In genomic region chr3:124829819-124830554, GRCh38 we compare ENCODE assay signal across 15 cellular contexts. TPM values are rescaled to one million over a fixed set of nuclear protein-coding genes. Genes with fewer than 3 reads are reported as not detected.
DNase-seq lines count a peak whose midpoint lies in the region; ATAC-seq and TF ChIP-seq lines count a peak whose summit lies in the region.
"Had no signal": no experiment of that assay in that cellular context is flagged by ENCODE, and none has a peak within 500 bp of the region (broad histone marks: within the 10 kb centered on the region; RNA-seq: fewer than 3 reads in every experiment).

No MANE protein-coding gene starts in this region.

- ATAC-seq in HG03108 (IDR thresholded peaks at IDR 0.05; ENCODE audit: unreplicated experiment) = no peak
- no peak for ATAC-seq in GM19328 (IDR thresholded peaks at IDR 0.05; ENCODE audit: unreplicated experiment)

- H3K36me3 Mint-ChIP-seq in CD14-positive monocyte = peaks cover 0 to 3% of the 10 kb centered on the region in 2 donors
- H3K36me3 Mint-ChIP-seq: memory B cell had no signal

- DNase-seq in CD14-positive monocyte (ENCODE audit: low spot score) (no peak), SKM-1 (lab: John Stamatoyannopoulos, UW; ENCODE audit: unreplicated experiment) (peak; percentile 75), left ventricle myocardium inferior (no peak), sigmoid colon (peak; percentile 69), iPS-NIHi7 (ENCODE audit: extremely low spot score) (no peak), HuH-7.5 (ENCODE audit: low spot score) (no peak)
- DNase-seq: activated CD4-positive, alpha-beta T cell treated with anti-CD3 and anti-CD28 coated beads, Interleukin-2, amount 50 U/mL, for 1 hour; activated naive CD4-positive, alpha-beta T cell; GDM1; HCEC 1CT; MG63; NCI-H524 treated with DMSO at 0.1 percent for 48 hours had no signal

- H3K27me3 Mint-ChIP-seq in CD14-positive monocyte (ENCODE audit: low read depth in 3 of 3) = peaks cover 6 to 11% (median 9%) of the 10 kb centered on the region in 3 donors

- 69 to 71% methylated on average over 6 of the region's 6 CpGs for WGBS in sigmoid colon, 2 donors

- H3K4me3 Mint-ChIP-seq in CD14-positive monocyte = peak overlapping the region; percentile 56 to 87
- H3K4me3 Mint-ChIP-seq: memory B cell had no signal

- TF ChIP-seq POLR2A in sigmoid colon (IDR thresholded peaks at IDR 0.05) = no peak

- TF ChIP-seq CTCF in CD14-positive monocyte (IDR thresholded peaks at IDR 0.05) (no peak), left ventricle myocardium inferior (IDR thresholded peaks at IDR 0.05; ENCODE audit: borderline replicate concordance) (no peak), sigmoid colon (IDR thresholded peaks at IDR 0.05) (no peak)

- H3K36me3 ChIP-seq in left ventricle myocardium inferior (peaks cover 10% of the 10 kb centered on the region), sigmoid colon (no peaks in the 10 kb centered on the region)

- H3K27me3 ChIP-seq in left ventricle myocardium inferior (ENCODE audit: low read depth) = no peaks in the 10 kb centered on the region
- H3K27me3 ChIP-seq in sigmoid colon = no peaks in the 10 kb centered on the region
- H3K27me3 ChIP-seq: MG63 had no signal

- H3K4me1 Mint-ChIP-seq in CD14-positive monocyte = peaks cover 24% of the 10 kb centered on the region

- no peaks in the 10 kb centered on the region for H3K9me3 ChIP-seq in left ventricle myocardium inferior (replicated peaks)
- H3K9me3 ChIP-seq in sigmoid colon = no peaks in the 10 kb centered on the region
- H3K9me3 ChIP-seq: MG63 had no signal

- H3K4me3 ChIP-seq in left ventricle myocardium inferior (no peak overlapping the region), sigmoid colon (no peak overlapping the region)
- H3K4me3 ChIP-seq: MG63 had no signal

- no peak for TF ChIP-seq EP300 in sigmoid colon (IDR thresholded peaks at IDR 0.05)

- H3K27ac Mint-ChIP-seq in CD14-positive monocyte = peak overlapping the region; percentile 75 to 90 (median 86)
- H3K27ac Mint-ChIP-seq: memory B cell had no signal

- intact Hi-C loops in CD14-positive monocyte (cut with micrococcal nuclease) (loop anchor here in 1 of 2 donors (5.0 kb wide), 1 partner anchor 57 kb away; the partner anchor contains the start of gene ITGB5), left ventricle myocardium inferior (cut with micrococcal nuclease) (no loop called here), sigmoid colon (cut with DNase I) (no loop called here)

- H3K4me1 ChIP-seq in left ventricle myocardium inferior (peaks cover 63% of the 10 kb centered on the region), sigmoid colon (peaks cover 0 to 77% (median 54%) of the 10 kb centered on the region in 4 donors)

- H3K27ac ChIP-seq in left ventricle myocardium inferior (replicated peaks) (peak overlapping the region; percentile 68), sigmoid colon (peak overlapping the region; percentile 53 to 89 (median 64))

- H3K9me3 Mint-ChIP-seq in CD14-positive monocyte = peaks cover 0 to 1% (median 0%) of the 10 kb centered on the region in 7 donors
- H3K9me3 Mint-ChIP-seq: memory B cell had no signal

RNA-seq across cellular contexts. Expression of gene ITGB5, which starts 57.2 kb away (rescaled TPM):
- polyA plus RNA-seq in CD14-positive monocyte (1 to 10 TPM in 1 of 2 donors, under 1 TPM in 1; 0.68 to 1.0 TPM), sigmoid colon (10 to 100 TPM; 15.0 to 27.0 (median 22.7) TPM)
- total RNA-seq in left ventricle myocardium inferior (122 TPM), sigmoid colon (100 to 1,000 TPM in 2 of 4 donors, 10 to 100 TPM in 2; 89.2 to 203 (median 125) TPM)

Comparison
In these comparisons a context has a peak if more than half of its experiments do, and no peak if none do; other contexts are left out.
1. DNase-seq: peak in SKM-1 (single experiment) and sigmoid colon (single experiment); none in CD14-positive monocyte (single experiment), left ventricle myocardium inferior (single experiment), iPS-NIHi7 (single experiment) and HuH-7.5 (single experiment).